In the genomic region with DNA sequence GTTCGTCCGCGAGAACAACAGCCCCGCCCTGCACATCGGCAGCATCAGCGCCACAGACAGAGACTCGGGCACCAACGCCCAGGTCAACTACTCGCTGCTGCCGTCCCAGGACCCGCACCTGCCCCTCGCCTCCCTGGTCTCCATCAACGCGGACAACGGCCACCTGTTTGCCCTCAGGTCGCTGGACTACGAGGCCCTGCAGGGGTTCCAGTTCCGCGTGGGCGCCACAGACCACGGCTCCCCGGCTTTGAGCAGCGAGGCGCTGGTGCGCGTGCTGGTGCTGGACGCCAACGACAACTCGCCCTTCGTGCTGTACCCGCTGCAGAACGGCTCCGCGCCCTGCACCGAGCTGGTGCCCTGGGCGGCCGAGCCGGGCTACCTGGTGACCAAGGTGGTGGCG, we compare ENCODE assay signal across 4 cellular contexts. TPM values are rescaled to one million over a fixed set of nuclear protein-coding genes. Genes with fewer than 3 reads are reported as not detected.
"Had no signal": no experiment of that assay in that cellular context is flagged by ENCODE, and none has a peak within 500 bp of the region (broad histone marks: within the 10 kb centered on the region; RNA-seq: fewer than 3 reads in every experiment).

No MANE protein-coding gene starts in this region.

RNA-seq across cellular contexts. Expression of gene PCDHB12, which starts 1.8 kb away (rescaled TPM):
- total RNA-seq: HT1080, K562 had no signal

RNA-seq across cellular contexts. Expression of gene PCDHB13, which starts 3.4 kb away (rescaled TPM):
- total RNA-seq: K562 had no signal

RNA-seq across cellular contexts. Expression of gene PCDHB11, which starts 10.9 kb away (rescaled TPM):
- total RNA-seq: HT1080, K562 had no signal

RNA-seq across cellular contexts. Expression of gene PCDHB14, which starts 12.9 kb away (rescaled TPM):
- total RNA-seq: K562 had no signal

RNA-seq across cellular contexts. Expression of gene PCDHB10, which starts 18.1 kb away (rescaled TPM):
- total RNA-seq: HepG2, HT-29, K562 had no signal
